Comparison of ENCODE assay signal across 30 cellular contexts in genomic region chr10:94487575-94487974, GRCh38.
"Had no signal": no experiment of that assay in that cellular context is flagged by ENCODE, and none has a peak within 500 bp of the region (broad histone marks: within the 10 kb centered on the region; RNA-seq: fewer than 3 reads in every experiment).

No MANE protein-coding gene starts in this region.

- FAIRE-seq: bronchial epithelial cell had no signal

- H3K4me3 ChIP-seq: ascending aorta, cardiac muscle cell had no signal

- H3K27me3 ChIP-seq: ascending aorta, cardiac muscle cell had no signal

- DNase-seq: activated CD4-positive, alpha-beta memory T cell treated with anti-CD3 and anti-CD28 coated beads, Interleukin-2, amount 10 ng/mL, durations not matched to agents 7 days and 5 days; activated CD4-positive, alpha-beta T cell treated with anti-CD3 and anti-CD28 coated beads for 1 hour; activated CD4-positive, alpha-beta T cell treated with anti-CD3 and anti-CD28 coated beads for 36 hours; activated CD4-positive, alpha-beta T cell treated with anti-CD3 and anti-CD28 coated beads for 48 hours; activated CD4-positive, alpha-beta T cell treated with anti-CD3 and anti-CD28 coated beads, Interleukin-2, amount 10 ng/mL, durations not matched to agents 7 days and 5 days; activated CD4-positive, alpha-beta T cell treated with anti-CD3 and anti-CD28 coated beads, Interleukin-2, amount 50 U/mL, for 48 hours; activated CD4-positive, CD25-positive, alpha-beta regulatory T cell; activated CD8-positive, alpha-beta memory T cell treated with anti-CD3 and anti-CD28 coated beads for 24 hours; activated CD8-positive, alpha-beta memory T cell treated with anti-CD3 and anti-CD28 coated beads, Interleukin-2, amount 10 ng/mL, durations not matched to agents 7 days and 5 days; activated CD8-positive, alpha-beta memory T cell treated with anti-CD3 and anti-CD28 coated beads, Interleukin-2, amount 50 U/mL, for 48 hours; activated CD8-positive, alpha-beta T cell treated with anti-CD3 and anti-CD28 coated beads, Interleukin-2, amount 10 ng/mL, durations not matched to agents 7 days and 5 days; activated effector memory CD4-positive, alpha-beta T cell treated with Interleukin-2 at 50 U/mL for 16 hours; activated gamma-delta T cell; activated naive CD4-positive, alpha-beta T cell treated with anti-CD3 and anti-CD28 coated beads, Interleukin-2, amount 10 ng/mL, durations not matched to agents 7 days and 5 days; activated naive CD4-positive, alpha-beta T cell treated with Interleukin-2 at 50 U/mL for 16 hours; activated naive CD8-positive, alpha-beta T cell treated with anti-CD3 and anti-CD28 coated beads, Interleukin-2, amount 10 ng/mL, durations not matched to agents 7 days and 5 days; activated naive CD8-positive, alpha-beta T cell treated with anti-CD3 and anti-CD28 coated beads, Interleukin-2, amount 50 U/mL, for 24 hours; activated T-cell treated with anti-CD3 and anti-CD28 coated beads, Interleukin-2, amount 50 U/mL, for 24 hours; activated T-cell treated with anti-CD3 and anti-CD28 coated beads, Interleukin-2, amount 50 U/mL, for 48 hours; amygdala; anterior cingulate cortex; caudate nucleus; cerebellar nuclear complex; T-helper 9 cell; WERI-Rb-1 had no signal

- H3K27ac ChIP-seq: ascending aorta, cardiac muscle cell, WERI-Rb-1 had no signal

- H3K4me1 ChIP-seq: ascending aorta had no signal

- H3K36me3 ChIP-seq: ascending aorta, cardiac muscle cell had no signal

- ATAC-seq: activated CD4-positive, alpha-beta T cell treated with anti-CD3 and anti-CD28 coated beads for 36 hours; activated CD4-positive, CD25-positive, alpha-beta regulatory T cell treated with anti-CD3 and anti-CD28 coated beads, Interleukin-2, amount 50 U/mL, for 24 hours; activated CD8-positive, alpha-beta memory T cell treated with anti-CD3 and anti-CD28 coated beads, Interleukin-2, amount 10 ng/mL, durations not matched to agents 7 days and 5 days; activated CD8-positive, alpha-beta T cell treated with anti-CD3 and anti-CD28 coated beads, Interleukin-2, amount 10 ng/mL, durations not matched to agents 7 days and 5 days; activated naive CD8-positive, alpha-beta T cell treated with anti-CD3 and anti-CD28 coated beads, Interleukin-2, amount 50 U/mL, for 24 hours; WTC11 had no signal
